ENCODE assay signal across 9 cellular contexts in the genomic region with DNA sequence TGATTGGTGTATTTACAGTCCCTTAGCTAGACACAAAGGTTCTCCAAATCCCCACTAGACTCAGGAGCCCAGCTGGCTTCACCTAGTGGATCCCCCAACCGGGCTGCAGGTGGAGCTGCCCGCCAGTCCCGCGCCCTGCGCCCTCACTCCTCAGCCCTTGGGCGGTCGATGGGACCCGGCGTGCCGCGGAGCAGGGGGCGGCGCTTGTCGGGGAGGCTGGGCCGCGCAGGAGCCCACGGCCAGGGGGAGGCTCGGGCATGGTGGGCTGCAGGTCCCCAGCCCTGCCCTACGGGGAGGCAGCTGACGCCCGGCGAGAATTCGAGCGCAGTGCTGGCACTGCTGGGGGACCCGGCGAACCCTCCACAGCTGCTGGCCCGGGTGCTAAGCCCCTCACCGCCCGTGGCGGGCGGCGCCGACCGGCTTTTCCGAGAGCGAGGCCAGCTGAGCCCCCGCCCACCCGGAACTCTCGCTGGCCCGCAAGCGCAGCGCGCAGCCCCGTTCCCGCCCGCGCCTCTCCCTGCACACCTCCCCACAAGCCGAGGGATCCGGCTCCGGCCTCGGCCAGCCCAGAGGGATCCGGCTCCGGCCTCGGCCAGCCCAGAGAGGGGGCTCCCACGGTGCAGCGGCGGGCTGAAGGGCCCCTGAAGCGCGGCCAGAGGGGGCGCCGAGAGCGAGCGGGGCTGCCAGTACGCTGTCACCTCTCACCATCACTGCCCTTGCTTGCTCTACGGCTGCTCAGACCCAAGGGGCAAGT. TPM values are rescaled to one million over a fixed set of nuclear protein-coding genes. Genes with fewer than 3 reads are reported as not detected.
DNase-seq lines count a peak whose midpoint lies in the region; ATAC-seq, FAIRE-seq and TF ChIP-seq lines count a peak whose summit lies in the region.
"Had no signal": no experiment of that assay in that cellular context is flagged by ENCODE, and none has a peak within 500 bp of the region (broad histone marks: within the 10 kb centered on the region; RNA-seq: fewer than 3 reads in every experiment).

No MANE protein-coding gene starts in this region.

- peak overlapping the region; percentile 72 for H3K4me3 Mint-ChIP-seq in GM23338
- H3K4me3 Mint-ChIP-seq in glutamatergic neuron (ENCODE audit: unreplicated experiment): peak overlapping the region; percentile 82
- H3K4me3 Mint-ChIP-seq: dendritic cell treated with granulocyte-macrophage colony-stimulating factor and Interleukin-4, amounts not matched to agents 40 ng/mL and 50 ng/mL, for 4 days had no signal

- no peaks in the 10 kb centered on the region for H4K20me1 ChIP-seq in GM23338 (replicated peaks; ENCODE audit: insufficient read depth)

- TF ChIP-seq CTCF in GM23338 (conservative IDR thresholded peaks at IDR 0.05; ENCODE audit: low read depth in 2 of 2): peak; percentile 18 to 55; a peak in 3 of 4 replicates
- no peak for TF ChIP-seq CTCF in RWPE2 (IDR thresholded peaks at IDR 0.05; ENCODE audit: poor library complexity, severe bottlenecking)
- TF ChIP-seq CTCF in glutamatergic neuron (IDR thresholded peaks at IDR 0.05; ENCODE audit: partially characterized antibody, unreplicated experiment): no peak

- H3K9me3 ChIP-seq in RWPE2 (ENCODE audit: severe bottlenecking): no peaks in the 10 kb centered on the region

- DNase-seq in GM23338 (ENCODE audit: low spot score) (peak; percentile 72), RWPE2 (ENCODE audit: low spot score) (no peak), glutamatergic neuron (peak; percentile 81), RCC 7860 (ENCODE audit: low spot score) (no peak), germinal center (ENCODE audit: low spot score) (no peak)

- H3K4me3 ChIP-seq in GM23338: peak overlapping the region; percentile 66
- H3K4me3 ChIP-seq in RWPE2 (ENCODE audit: severe bottlenecking): peak overlapping the region; percentile 15
- peak overlapping the region; percentile 54 for H3K4me3 ChIP-seq in rectal smooth muscle tissue (ENCODE audit: low read length)

- H3K9me3 Mint-ChIP-seq in GM23338: peaks cover 9% of the 10 kb centered on the region
- H3K9me3 Mint-ChIP-seq in glutamatergic neuron (ENCODE audit: unreplicated experiment): peaks cover 3% of the 10 kb centered on the region

- H3K27me3 ChIP-seq in GM23338 (ENCODE audit: insufficient read depth) (peaks cover 16% of the 10 kb centered on the region), RWPE2 (ENCODE audit: insufficient read depth, poor library complexity, severe bottlenecking) (peaks cover 33% of the 10 kb centered on the region), rectal smooth muscle tissue (ENCODE audit: control insufficient read depth, insufficient read depth, low read length) (peaks cover 2% of the 10 kb centered on the region)

- peaks cover 28% of the 10 kb centered on the region for H3K27me3 Mint-ChIP-seq in GM23338 (ENCODE audit: insufficient read depth, low read depth, poor library complexity)
- H3K27me3 Mint-ChIP-seq in glutamatergic neuron (ENCODE audit: unreplicated experiment): peaks cover 11% of the 10 kb centered on the region

- no peak overlapping the region for H3K27ac Mint-ChIP-seq in GM23338
- H3K27ac Mint-ChIP-seq in glutamatergic neuron (ENCODE audit: unreplicated experiment): no peak overlapping the region
- H3K27ac Mint-ChIP-seq: dendritic cell treated with granulocyte-macrophage colony-stimulating factor and Interleukin-4, amounts not matched to agents 40 ng/mL and 50 ng/mL, for 4 days had no signal

- peaks cover 3% of the 10 kb centered on the region; the same call in 1 of the 2 replicates for H3K4me1 ChIP-seq in GM23338 (ENCODE audit: insufficient read depth)
- no peaks in the 10 kb centered on the region for H3K4me1 ChIP-seq in RWPE2 (ENCODE audit: insufficient read depth, poor library complexity, severe bottlenecking)
- peaks cover 3% of the 10 kb centered on the region for H3K4me1 ChIP-seq in rectal smooth muscle tissue (ENCODE audit: control insufficient read depth, insufficient read depth, low read length)

- no peak for FAIRE-seq in RCC 7860 (lab: Jason Lieb, UNC)

- no peak overlapping the region for H3K9ac ChIP-seq in rectal smooth muscle tissue (ENCODE audit: low read length)

- peaks cover 5% of the 10 kb centered on the region; the same call in 2 of the 3 replicates for H3K36me3 Mint-ChIP-seq in GM23338 (ENCODE audit: low read depth)
- H3K36me3 Mint-ChIP-seq in glutamatergic neuron (ENCODE audit: unreplicated experiment): peaks cover 11% of the 10 kb centered on the region

- peak overlapping the region; percentile 82 for H3K4me2 ChIP-seq in GM23338

- H3F3A ChIP-seq in GM23338 (replicated peaks; ENCODE audit: low read depth): no peaks in the 10 kb centered on the region; the same call in 1 of the 2 replicates

- peak; percentile 85 for ATAC-seq in GM23338
- peak; percentile 68 for ATAC-seq in RWPE2 (ENCODE audit: low read depth)
- ATAC-seq in GM18868 (IDR thresholded peaks at IDR 0.05; ENCODE audit: unreplicated experiment): no peak
- ATAC-seq in GM19452 (IDR thresholded peaks at IDR 0.05; ENCODE audit: unreplicated experiment): no peak

- H2AFZ ChIP-seq in GM23338: peak overlapping the region; percentile 89

- no peaks in the 10 kb centered on the region for H3K36me3 ChIP-seq in GM23338 (ENCODE audit: insufficient read depth)
- H3K36me3 ChIP-seq in RWPE2 (ENCODE audit: low read depth): no peaks in the 10 kb centered on the region
- no peaks in the 10 kb centered on the region for H3K36me3 ChIP-seq in rectal smooth muscle tissue (ENCODE audit: control insufficient read depth, insufficient read depth, low read length)

- H3K4me1 Mint-ChIP-seq in GM23338 (peaks cover 6% of the 10 kb centered on the region; the same call in 1 of the 3 replicates), glutamatergic neuron (ENCODE audit: low read depth, unreplicated experiment) (no peaks in the 10 kb centered on the region)

- no peak overlapping the region for H3K27ac ChIP-seq in GM23338 (ENCODE audit: low read depth)
- H3K27ac ChIP-seq in RWPE2 (ENCODE audit: poor library complexity, severe bottlenecking): no peak overlapping the region
- no peak overlapping the region for H3K27ac ChIP-seq in rectal smooth muscle tissue (ENCODE audit: low read depth, low read length)

- H3K79me2 ChIP-seq in GM23338 (replicated peaks; ENCODE audit: insufficient read depth): no peaks in the 10 kb centered on the region

- no peaks in the 10 kb centered on the region for H3K9me2 ChIP-seq in GM23338 (ENCODE audit: insufficient read depth)

TF ChIP-seq in GM23338, 12 proteins besides CTCF, POLR2A, EP300 and RAD21 (continues in another document):
- TF ChIP-seq, protein P1, sequence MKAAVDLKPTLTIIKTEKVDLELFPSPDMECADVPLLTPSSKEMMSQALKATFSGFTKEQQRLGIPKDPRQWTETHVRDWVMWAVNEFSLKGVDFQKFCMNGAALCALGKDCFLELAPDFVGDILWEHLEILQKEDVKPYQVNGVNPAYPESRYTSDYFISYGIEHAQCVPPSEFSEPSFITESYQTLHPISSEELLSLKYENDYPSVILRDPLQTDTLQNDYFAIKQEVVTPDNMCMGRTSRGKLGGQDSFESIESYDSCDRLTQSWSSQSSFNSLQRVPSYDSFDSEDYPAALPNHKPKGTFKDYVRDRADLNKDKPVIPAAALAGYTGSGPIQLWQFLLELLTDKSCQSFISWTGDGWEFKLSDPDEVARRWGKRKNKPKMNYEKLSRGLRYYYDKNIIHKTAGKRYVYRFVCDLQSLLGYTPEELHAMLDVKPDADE (IDR thresholded peaks at IDR 0.05): no peak
- no peak for TF ChIP-seq POLR2AphosphoS5 (IDR thresholded peaks at IDR 0.05; ENCODE audit: low read depth)
- no peak for TF ChIP-seq EZH2phosphoT487 (IDR thresholded peaks at IDR 0.05; ENCODE audit: unreplicated experiment)
- TF ChIP-seq NANOG (IDR thresholded peaks at IDR 0.05; ENCODE audit: borderline replicate concordance): no peak
- no peak for TF ChIP-seq ZNF114 (CRISPR knock-in tag; IDR thresholded peaks at IDR 0.05)
- TF ChIP-seq ZNF331 (CRISPR knock-in tag; IDR thresholded peaks at IDR 0.05; ENCODE audit: low read depth): no peak

RNA-seq across cellular contexts. Expression of a gene that starts 39.4 kb away (rescaled TPM):
- total RNA-seq in GM23338 (2014; rRNA removed; shearing (Covaris generic)): 42.3 and 45.4 TPM in 2 replicates
- polyA plus RNA-seq in GM23338 (2016; fragmentation: Nextera tagmentation; extraction: Ambion mirVana): 24.2 and 24.7 TPM in 2 replicates
- 30.4 TPM for total RNA-seq in glutamatergic neuron (ENCODE audit: unreplicated experiment)

Comparison
In these comparisons a context has a peak if more than half of its experiments do, and no peak if none do; other contexts are left out.
1. ATAC-seq: peak in GM23338 (single experiment) and RWPE2 (single experiment); none in GM18868 (single experiment) and GM19452 (single experiment).
2. DNase-seq: peak in GM23338 (single experiment) and glutamatergic neuron (single experiment); none in RWPE2 (single experiment), RCC 7860 (single experiment) and germinal center (single experiment).
3. H3K4me3 ChIP-seq: peak in every context shown above with its lines; median percentile 66 in GM23338; 54 in rectal smooth muscle tissue; 15 in RWPE2.
4. CTCF ChIP-seq: peak in GM23338 (2 of 2); none in RWPE2 (single experiment) and glutamatergic neuron (single experiment).